In the genomic region with DNA sequence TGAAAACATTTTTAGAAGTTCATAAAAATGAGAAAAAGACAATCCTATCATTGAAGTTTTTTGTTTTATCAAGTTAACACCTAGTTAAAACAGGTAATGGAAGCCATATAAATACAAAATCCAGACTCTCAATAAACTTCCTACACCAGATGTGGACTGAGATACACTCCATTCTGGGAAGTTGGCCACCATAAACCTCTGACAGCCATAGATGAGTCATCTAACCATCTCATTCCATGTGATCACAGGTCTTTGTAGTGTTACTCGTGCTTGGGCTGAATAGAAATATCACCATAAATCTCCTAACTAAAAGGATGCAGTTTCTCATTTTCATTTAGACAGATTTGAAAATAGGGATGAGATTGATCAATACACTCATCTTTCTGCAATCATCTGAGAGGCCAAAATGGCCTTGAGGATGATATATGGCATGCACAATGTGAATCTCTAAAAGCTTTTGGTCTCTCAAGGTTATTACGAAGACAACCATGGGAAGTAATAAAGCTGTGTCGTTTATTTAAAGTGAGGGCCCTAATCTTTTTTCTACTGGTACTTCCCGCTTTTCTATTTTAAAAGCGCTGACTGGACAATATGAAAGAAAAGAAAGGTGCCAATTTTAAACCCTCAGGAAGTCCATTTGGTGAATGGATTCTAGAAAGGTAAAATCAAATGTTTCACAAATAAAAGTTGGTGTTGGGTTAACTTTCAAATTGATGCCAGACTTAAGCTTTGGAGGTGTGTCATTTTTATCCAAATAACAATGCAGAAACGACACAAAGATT, we compare ENCODE assay signal across 12 cellular contexts.
DNase-seq lines count a peak whose midpoint lies in the region; ATAC-seq, FAIRE-seq and TF ChIP-seq lines count a peak whose summit lies in the region.
"Had no signal": no experiment of that assay in that cellular context is flagged by ENCODE, and none has a peak within 500 bp of the region (broad histone marks: within the 10 kb centered on the region; RNA-seq: fewer than 3 reads in every experiment).

No MANE protein-coding gene starts in this region.

- WGBS in hepatocyte (ENCODE audit: low lambda C conversion rate, missing lambda C conversion rate) = 68% methylated on average over 6 of the region's 6 CpGs

- POLR2A ChIA-PET in AG04449 (lab: Yijun Ruan, JAX) = no interaction called here

- TF ChIP-seq CTCF in AG04449 (IDR thresholded peaks at IDR 0.05; ENCODE audit: insufficient read depth, low read length, missing control alignments) (no peak), hepatocyte (IDR thresholded peaks at IDR 0.05; ENCODE audit: poor library complexity) (no peak)

- H3K4me1 ChIP-seq in hepatocyte (ENCODE audit: insufficient read depth) = no peaks in the 10 kb centered on the region
- H3K4me1 ChIP-seq: BE2C, psoas muscle had no signal

- FAIRE-seq in GM12891 (lab: Jason Lieb, UNC) = no peak

- no peaks in the 10 kb centered on the region for H3K9me2 ChIP-seq in hepatocyte (replicated peaks; ENCODE audit: insufficient read depth)

- H3K79me2 ChIP-seq in hepatocyte = no peaks in the 10 kb centered on the region

- H3K4me2 ChIP-seq in hepatocyte = no peak overlapping the region

- no peak for ATAC-seq in HG03520 (IDR thresholded peaks at IDR 0.05; ENCODE audit: unreplicated experiment)
- ATAC-seq: activated T-cell treated with anti-CD3 and anti-CD28 coated beads, Interleukin-2, amount 50 U/mL, for 4 hours had no signal

- H2AFZ ChIP-seq in hepatocyte = no peak overlapping the region

- TF ChIP-seq POLR2A in GM12891 (IDR thresholded peaks at IDR 0.05; ENCODE audit: low read depth, low read length) = no peak

- H3K4me3 ChIP-seq in AG04449 (ENCODE audit: low read depth, low read length) (no peak overlapping the region), hepatocyte (no peak overlapping the region)
- H3K4me3 ChIP-seq: psoas muscle had no signal

- H3K27me3 ChIP-seq in hepatocyte = no peaks in the 10 kb centered on the region
- H3K27me3 ChIP-seq: BE2C had no signal

- CTCF ChIA-PET in AG04449 (lab: Yijun Ruan, JAX) = interaction anchor here (0.7 to 15.1 kb wide), 39 partner anchors 9 to 321 kb away, joined by 3 to 209 read pairs (median 7); partner anchors contain the start of genes ALDH1A2 and POLR2M

- peak overlapping the region; percentile 23 for H3K27ac ChIP-seq in hepatocyte
- H3K27ac ChIP-seq: psoas muscle had no signal

- H4K20me1 ChIP-seq in hepatocyte (ENCODE audit: insufficient read depth, poor library complexity, severe bottlenecking) = no peaks in the 10 kb centered on the region

- no peaks in the 10 kb centered on the region for H3K36me3 ChIP-seq in hepatocyte (replicated peaks; ENCODE audit: insufficient read depth, low read depth)
- H3K36me3 ChIP-seq: BE2C had no signal

- DNase-seq in AG04449 (ENCODE audit: low read depth, low spot score) (peak; percentile 14), HS-5 (ENCODE audit: low read depth) (peak; percentile 67), astrocyte of the hippocampus (ENCODE audit: low read depth, low spot score) (peak; percentile 65), hepatocyte (ENCODE audit: low spot score) (peak; percentile 55), SHP77 (lab: John Stamatoyannopoulos, UW) (no peak), GM12891 (ENCODE audit: insufficient read length, low spot score) (no peak), NAMALWA (ENCODE audit: low spot score) (no peak)
- DNase-seq: activated T-cell treated with anti-CD3 and anti-CD28 coated beads, Interleukin-2, amount 50 U/mL, for 4 hours; glutamatergic neuron; psoas muscle had no signal

- H3K9me3 ChIP-seq in hepatocyte (ENCODE audit: low read depth) = no peaks in the 10 kb centered on the region
- H3K9me3 ChIP-seq: BE2C, psoas muscle had no signal

TF ChIP-seq in GM12891, 5 proteins besides CTCF, POLR2A, EP300 and RAD21:
- TF ChIP-seq POLR2AphosphoS5 (IDR thresholded peaks at IDR 0.05; ENCODE audit: low read depth, low read length) (no peak), PAX5 (IDR thresholded peaks at IDR 0.05; ENCODE audit: insufficient read depth, low read length, severe bottlenecking) (no peak), TAF1 (IDR thresholded peaks at IDR 0.05; ENCODE audit: low read depth, low read length) (no peak), SPI1 (IDR thresholded peaks at IDR 0.05; ENCODE audit: low read depth, low read length) (no peak), POU2F2 (IDR thresholded peaks at IDR 0.05; ENCODE audit: low read depth, low read length) (no peak)

Comparison
In these comparisons a context has a peak if more than half of its experiments do, and no peak if none do; other contexts are left out.
1. DNase-seq: peak in AG04449 (single experiment), HS-5 (single experiment), astrocyte of the hippocampus (single experiment) and hepatocyte (single experiment); none in SHP77 (0 of 2), GM12891 (single experiment) and NAMALWA (single experiment).